In the genomic region with DNA sequence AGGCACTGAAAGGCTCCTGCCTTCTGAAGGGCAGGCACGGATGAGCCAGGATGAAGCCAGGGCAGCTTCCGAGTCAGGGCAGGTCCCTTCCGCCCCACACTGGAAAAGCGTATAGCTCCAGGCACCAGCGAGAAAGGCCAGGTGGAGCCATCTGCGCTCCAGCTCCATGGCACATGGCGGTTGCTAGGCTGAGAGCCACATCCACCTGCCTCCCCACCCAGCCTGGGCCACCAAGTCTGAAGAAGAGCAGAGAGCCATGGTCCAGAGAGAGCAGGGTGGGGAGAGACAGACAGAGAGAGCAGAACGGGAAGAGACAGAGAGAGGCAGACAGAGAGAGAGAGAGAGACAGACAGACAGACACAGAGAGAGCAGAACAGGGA, we compare ENCODE assay signal across 1 cellular context.
A peak's percentile ranks its signal among the peaks of the same experiment; 100 is the strongest.
TF ChIP-seq lines count a peak whose summit lies in the region.

No MANE protein-coding gene starts in this region.

TF ChIP-seq in HepG2, 621 proteins besides CTCF, POLR2A, EP300 and RAD21:
- TF ChIP-seq, protein P1, sequence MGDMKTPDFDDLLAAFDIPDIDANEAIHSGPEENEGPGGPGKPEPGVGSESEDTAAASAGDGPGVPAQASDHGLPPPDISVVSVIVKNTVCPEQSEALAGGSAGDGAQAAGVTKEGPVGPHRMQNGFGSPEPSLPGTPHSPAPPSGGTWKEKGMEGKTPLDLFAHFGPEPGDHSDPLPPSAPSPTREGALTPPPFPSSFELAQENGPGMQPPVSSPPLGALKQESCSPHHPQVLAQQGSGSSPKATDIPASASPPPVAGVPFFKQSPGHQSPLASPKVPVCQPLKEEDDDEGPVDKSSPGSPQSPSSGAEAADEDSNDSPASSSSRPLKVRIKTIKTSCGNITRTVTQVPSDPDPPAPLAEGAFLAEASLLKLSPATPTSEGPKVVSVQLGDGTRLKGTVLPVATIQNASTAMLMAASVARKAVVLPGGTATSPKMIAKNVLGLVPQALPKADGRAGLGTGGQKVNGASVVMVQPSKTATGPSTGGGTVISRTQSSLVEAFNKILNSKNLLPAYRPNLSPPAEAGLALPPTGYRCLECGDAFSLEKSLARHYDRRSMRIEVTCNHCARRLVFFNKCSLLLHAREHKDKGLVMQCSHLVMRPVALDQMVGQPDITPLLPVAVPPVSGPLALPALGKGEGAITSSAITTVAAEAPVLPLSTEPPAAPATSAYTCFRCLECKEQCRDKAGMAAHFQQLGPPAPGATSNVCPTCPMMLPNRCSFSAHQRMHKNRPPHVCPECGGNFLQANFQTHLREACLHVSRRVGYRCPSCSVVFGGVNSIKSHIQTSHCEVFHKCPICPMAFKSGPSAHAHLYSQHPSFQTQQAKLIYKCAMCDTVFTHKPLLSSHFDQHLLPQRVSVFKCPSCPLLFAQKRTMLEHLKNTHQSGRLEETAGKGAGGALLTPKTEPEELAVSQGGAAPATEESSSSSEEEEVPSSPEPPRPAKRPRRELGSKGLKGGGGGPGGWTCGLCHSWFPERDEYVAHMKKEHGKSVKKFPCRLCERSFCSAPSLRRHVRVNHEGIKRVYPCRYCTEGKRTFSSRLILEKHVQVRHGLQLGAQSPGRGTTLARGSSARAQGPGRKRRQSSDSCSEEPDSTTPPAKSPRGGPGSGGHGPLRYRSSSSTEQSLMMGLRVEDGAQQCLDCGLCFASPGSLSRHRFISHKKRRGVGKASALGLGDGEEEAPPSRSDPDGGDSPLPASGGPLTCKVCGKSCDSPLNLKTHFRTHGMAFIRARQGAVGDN (CRISPR knock-in tag; IDR thresholded peaks at IDR 0.05) = peak; percentile 42
- TF ChIP-seq, protein P2, sequence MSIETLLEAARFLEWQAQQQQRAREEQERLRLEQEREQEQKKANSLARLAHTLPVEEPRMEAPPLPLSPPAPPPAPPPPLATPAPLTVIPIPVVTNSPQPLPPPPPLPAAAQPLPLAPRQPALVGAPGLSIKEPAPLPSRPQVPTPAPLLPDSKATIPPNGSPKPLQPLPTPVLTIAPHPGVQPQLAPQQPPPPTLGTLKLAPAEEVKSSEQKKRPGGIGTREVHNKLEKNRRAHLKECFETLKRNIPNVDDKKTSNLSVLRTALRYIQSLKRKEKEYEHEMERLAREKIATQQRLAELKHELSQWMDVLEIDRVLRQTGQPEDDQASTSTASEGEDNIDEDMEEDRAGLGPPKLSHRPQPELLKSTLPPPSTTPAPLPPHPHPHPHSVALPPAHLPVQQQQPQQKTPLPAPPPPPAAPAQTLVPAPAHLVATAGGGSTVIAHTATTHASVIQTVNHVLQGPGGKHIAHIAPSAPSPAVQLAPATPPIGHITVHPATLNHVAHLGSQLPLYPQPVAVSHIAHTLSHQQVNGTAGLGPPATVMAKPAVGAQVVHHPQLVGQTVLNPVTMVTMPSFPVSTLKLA (IDR thresholded peaks at IDR 0.05) = peak; percentile 59
- no peak for TF ChIP-seq ZNF205 (CRISPR knock-in tag; IDR thresholded peaks at IDR 0.05)
- 0 out of 2 replicates have a peak, but pooled peaks have one; percentile 21 for TF ChIP-seq ZBTB38 (CRISPR knock-in tag; IDR thresholded peaks at IDR 0.05)
